Comparison of ENCODE assay signal across 8 cellular contexts in the genomic region with DNA sequence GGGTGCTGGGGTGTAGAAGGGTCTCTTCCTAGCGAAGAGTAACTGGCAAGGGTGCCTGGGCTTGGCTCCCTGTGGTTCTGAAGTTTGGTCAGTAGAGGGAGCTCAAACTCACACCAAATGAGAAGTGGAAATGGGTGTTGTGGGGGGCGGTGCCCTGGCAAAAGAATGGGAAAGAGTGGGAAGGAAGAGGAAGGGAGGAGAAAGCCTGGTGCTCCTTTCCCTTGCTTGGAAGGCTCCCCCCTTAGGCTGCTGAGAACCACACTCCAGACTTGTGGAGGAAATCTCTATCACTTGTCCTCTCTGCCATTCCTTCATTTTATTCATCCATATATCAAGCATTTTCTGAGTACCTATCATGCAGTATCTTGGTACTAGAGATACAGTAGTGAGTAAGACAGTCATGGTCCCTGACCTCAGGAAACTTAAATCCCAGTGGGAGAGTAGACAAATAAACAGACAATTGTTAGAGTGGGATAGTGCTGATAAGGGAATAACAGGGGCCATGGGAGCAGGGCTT. TPM values are rescaled to one million over a fixed set of nuclear protein-coding genes. Genes with fewer than 3 reads are reported as not detected.
DNase-seq lines count a peak whose midpoint lies in the region; ATAC-seq and TF ChIP-seq lines count a peak whose summit lies in the region.

No MANE protein-coding gene starts in this region.

- H3K4me1 Mint-ChIP-seq in Caco-2 (ENCODE audit: low read depth, unreplicated experiment) (peaks cover 16% of the 10 kb centered on the region), GM23338 (peaks cover 3% of the 10 kb centered on the region; the same call in 2 of the 3 replicates)

- CTCF ChIA-PET in Caco-2 (lab: Charles Lee), result interaction anchor here (0.6 to 2.0 kb wide), 18 partner anchors 10 to 347 kb away, joined by 3 to 11 read pairs (median 4); a partner anchor contains a TSS

- WGBS in esophagus squamous epithelium, 2 donors, result 13 to 14% methylated on average over 2 of the region's 2 CpGs

- H3K79me2 ChIP-seq in GM23338 (replicated peaks; ENCODE audit: insufficient read depth), result no peaks in the 10 kb centered on the region

- no peak overlapping the region for H3K4me3 ChIP-seq in Caco-2 (ENCODE audit: low read depth, low read length)
- H3K4me3 ChIP-seq in GM23338, result no peak overlapping the region
- H3K4me3 ChIP-seq in esophagus squamous epithelium, result no peak overlapping the region

- H3K9me3 ChIP-seq in Caco-2 (no peaks in the 10 kb centered on the region), esophagus squamous epithelium (no peaks in the 10 kb centered on the region)

- H3F3A ChIP-seq in GM23338 (replicated peaks; ENCODE audit: low read depth), result no peaks in the 10 kb centered on the region

- H3K4me1 ChIP-seq in Caco-2 (no peaks in the 10 kb centered on the region), GM23338 (ENCODE audit: insufficient read depth) (no peaks in the 10 kb centered on the region), esophagus squamous epithelium (peaks cover 4 to 26% (median 8%) of the 10 kb centered on the region in 3 donors)

- intact Hi-C loops in Caco-2 (cut with micrococcal nuclease; ENCODE audit: unreplicated experiment), result loop anchor here (1.0 to 5.0 kb wide), 5 partner anchors 28 to 347 kb away; a partner anchor contains a TSS
- intact Hi-C loops in esophagus squamous epithelium (cut with DNase I), result loop anchor here (10.0 kb wide), 1 partner anchor 262 kb away; a partner anchor contains a TSS

- no peaks in the 10 kb centered on the region for H3K27me3 ChIP-seq in Caco-2 (replicated peaks; ENCODE audit: control insufficient read depth, insufficient read depth, low read length)
- no peaks in the 10 kb centered on the region for H3K27me3 ChIP-seq in GM23338 (ENCODE audit: insufficient read depth)
- H3K27me3 ChIP-seq in esophagus squamous epithelium, result no peaks in the 10 kb centered on the region

- peak overlapping the region; percentile 88; the same call in 1 of the 2 replicates for H2AFZ ChIP-seq in GM23338

- H3K27me3 Mint-ChIP-seq in Caco-2 (ENCODE audit: insufficient read depth, unreplicated experiment) (no peaks in the 10 kb centered on the region), GM23338 (ENCODE audit: insufficient read depth, low read depth, poor library complexity) (peaks cover 8% of the 10 kb centered on the region)

- no peak for TF ChIP-seq POLR2A in esophagus squamous epithelium (IDR thresholded peaks at IDR 0.05)

- no peak overlapping the region; the same call in 1 of the 2 replicates for H3K4me2 ChIP-seq in GM23338

- DNase-seq in Caco-2 (peak; percentile 76 to 78), GM23338 (ENCODE audit: low spot score) (peak; percentile 95), NCI-H510A (lab: John Stamatoyannopoulos, UW) (peak; percentile 33), esophagus squamous epithelium (lab: John Stamatoyannopoulos, UW) (no peak), mucosa of gallbladder (ENCODE audit: low spot score) (peak; percentile 64), superior temporal gyrus (ENCODE audit: extremely low spot score) (peak; percentile 82)
- peak; percentile 73 for DNase-seq in activated CD8-positive, alpha-beta memory T cell treated with anti-CD3 and anti-CD28 coated beads for 24 hours

- H3K4me3 Mint-ChIP-seq in Caco-2 (ENCODE audit: unreplicated experiment) (no peak overlapping the region), GM23338 (no peak overlapping the region)

- TF ChIP-seq CTCF in Caco-2 (IDR thresholded peaks at IDR 0.05; ENCODE audit: insufficient read depth in 1 of 2, low read depth in 1 of 2, low read length in 1 of 2, severe bottlenecking in 1 of 2, unreplicated experiment in 1 of 2) (peak; percentile 86), GM23338 (conservative IDR thresholded peaks at IDR 0.05; ENCODE audit: low read depth in 2 of 2) (peak; percentile 72 to 94), esophagus squamous epithelium (IDR thresholded peaks at IDR 0.05) (peak; percentile 67 to 86 (median 74))

- H3K27ac Mint-ChIP-seq in Caco-2 (ENCODE audit: unreplicated experiment) (no peak overlapping the region), GM23338 (0 out of 2 replicates have a peak overlapping the region, but pooled peaks have one; percentile 7)

- H3K27ac ChIP-seq in GM23338 (ENCODE audit: low read depth) (peak overlapping the region; percentile 56; the same call in 1 of the 2 replicates), esophagus squamous epithelium (peak overlapping the region in 1 of 4 donors; percentile 25)

- H3K9me3 Mint-ChIP-seq in Caco-2 (ENCODE audit: unreplicated experiment) (no peaks in the 10 kb centered on the region), GM23338 (no peaks in the 10 kb centered on the region)

- H3K36me3 Mint-ChIP-seq in Caco-2 (ENCODE audit: insufficient read depth, unreplicated experiment) (no peaks in the 10 kb centered on the region), GM23338 (ENCODE audit: low read depth) (no peaks in the 10 kb centered on the region)

- H3K36me3 ChIP-seq in Caco-2 (ENCODE audit: control insufficient read depth, insufficient read depth, low read length) (no peaks in the 10 kb centered on the region), GM23338 (ENCODE audit: insufficient read depth) (no peaks in the 10 kb centered on the region), esophagus squamous epithelium (no peaks in the 10 kb centered on the region)

- POLR2A ChIA-PET in Caco-2 (lab: Charles Lee), result interaction anchor here (0.7 kb wide), 1 partner anchor 29 kb away, joined by 3 read pairs; a partner anchor contains a TSS

- no TSS peak for BruUV-seq in Caco-2 (replicated peaks; lab: Mats Ljungman, UMichigan)

- no peaks in the 10 kb centered on the region for H4K20me1 ChIP-seq in GM23338 (replicated peaks; ENCODE audit: insufficient read depth)

- peak; percentile 95 for ATAC-seq in GM23338
- ATAC-seq in GM18519 (IDR thresholded peaks at IDR 0.05; ENCODE audit: low FRiP score, unreplicated experiment), result no peak

- H3K9me2 ChIP-seq in GM23338 (ENCODE audit: insufficient read depth), result no peaks in the 10 kb centered on the region

TF ChIP-seq in GM23338, 12 proteins besides CTCF, POLR2A, EP300 and RAD21 (continues in another document):
- no peak for TF ChIP-seq EZH2 (IDR thresholded peaks at IDR 0.05; ENCODE audit: low read depth, unreplicated experiment)

RNA-seq across cellular contexts. Expression of a gene that starts 13.0 kb away (rescaled TPM):
- 0.11 and 0.35 TPM in 2 replicates for total RNA-seq in Caco-2 (2022)
- total RNA-seq in GM23338 (2014; rRNA removed; shearing (Covaris generic)), result 0.08 TPM in 1 of 2 replicates, not detected in the other
- polyA plus RNA-seq in GM23338 (2016; fragmentation: Nextera tagmentation; extraction: Ambion mirVana), result 0.08 TPM in 1 of 2 replicates, not detected in the other
- 1 to 10 TPM in 1 of 4 donors, under 1 TPM in 1, not detected in 2; 0.04 to 1.2 TPM for total RNA-seq in esophagus squamous epithelium
- 0.86 TPM for total RNA-seq in mucosa of gallbladder

RNA-seq across cellular contexts. Expression of a gene that starts 26.6 kb away (rescaled TPM):
- total RNA-seq in Caco-2 (2022) (5.2 and 5.8 TPM in 2 replicates), esophagus squamous epithelium (10 to 100 TPM; 24.6 to 72.4 (median 42.1) TPM), mucosa of gallbladder (21.2 TPM)
- total RNA-seq in GM23338 (2014; rRNA removed; shearing (Covaris generic)), result 2.0 and 2.9 TPM in 2 replicates
- polyA plus RNA-seq in GM23338 (2016; fragmentation: Nextera tagmentation; extraction: Ambion mirVana), result 2.2 and 2.3 TPM in 2 replicates

RNA-seq across cellular contexts. Expression of a gene that starts 28.6 kb away (rescaled TPM):
- total RNA-seq in Caco-2 (2022) (130 and 134 TPM in 2 replicates), esophagus squamous epithelium (100 to 1,000 TPM in 1 of 4 donors, 10 to 100 TPM in 3; 55.7 to 130 (median 87.2) TPM), mucosa of gallbladder (116 TPM)
- total RNA-seq in GM23338 (2014; rRNA removed; shearing (Covaris generic)), result 119 and 123 TPM in 2 replicates
- 58.6 and 73.0 TPM in 2 replicates for polyA plus RNA-seq in GM23338 (2016; fragmentation: Nextera tagmentation; extraction: Ambion mirVana)
